In genomic region chr17:74963656-74964055, GRCh38 we compare ENCODE assay signal across 26 cellular contexts. TPM values are rescaled to one million over a fixed set of nuclear protein-coding genes. Genes with fewer than 3 reads are reported as not detected.
A peak's percentile ranks its signal among the peaks of the same experiment; 100 is the strongest.
DNase-seq lines count a peak whose midpoint lies in the region; ATAC-seq and TF ChIP-seq lines count a peak whose summit lies in the region.
"Had no signal": no experiment of that assay in that cellular context is flagged by ENCODE, and none has a peak within 500 bp of the region (broad histone marks: within the 10 kb centered on the region; RNA-seq: fewer than 3 reads in every experiment).

No MANE protein-coding gene starts in this region.

- H3K27ac ChIP-seq in brain microvascular endothelial cell = no peak overlapping the region
- no peak overlapping the region for H3K27ac ChIP-seq in neuronal stem cell (replicated peaks; ENCODE audit: low read length)
- H3K27ac ChIP-seq in transverse colon = no peak overlapping the region
- H3K27ac ChIP-seq: 22Rv1, colonic mucosa, epithelial cell of prostate, psoas muscle, upper lobe of left lung had no signal

- peak overlapping the region; percentile 17 for H4K8ac ChIP-seq in neuronal stem cell (ENCODE audit: low read depth, low read length)

- no CpG with 5 or more reads among the region's 12 CpGs for WGBS in neuronal stem cell (ENCODE audit: extremely low coverage in 2 of 2, insufficient read length in 2 of 2, insufficient replicate concordance in 1 of 2), 2 donors
- 72 to 78% methylated on average over 6 to 12 of the region's 12 CpGs for WGBS in transverse colon (ENCODE audit: low coverage in 1 of 2), 2 donors

- peak overlapping the region; percentile 53 for H2AK5ac ChIP-seq in neuronal stem cell (ENCODE audit: low read depth, low read length)

- no peaks in the 10 kb centered on the region for H3K79me1 ChIP-seq in neuronal stem cell (ENCODE audit: low read depth, low read length)

- H2BK12ac ChIP-seq in neuronal stem cell (ENCODE audit: low read length) = no peak overlapping the region

- H2AFZ ChIP-seq in Loucy (ENCODE audit: low read length) (no peak overlapping the region), neuronal stem cell (ENCODE audit: low read length) (peak overlapping the region; percentile 45)

- ATAC-seq in GM18907 (IDR thresholded peaks at IDR 0.05; ENCODE audit: unreplicated experiment) = no peak
- ATAC-seq: activated CD4-positive, CD25-positive, alpha-beta regulatory T cell treated with anti-CD3 and anti-CD28 coated beads, Interleukin-2, amount 50 U/mL, for 24 hours; naive thymus-derived CD8-positive, alpha-beta T cell; psoas muscle had no signal

- no peak overlapping the region for H3K9ac ChIP-seq in Loucy (ENCODE audit: low read depth, low read length, poor library complexity, severe bottlenecking)
- no peak overlapping the region for H3K9ac ChIP-seq in neuronal stem cell (ENCODE audit: low read depth, low read length, poor library complexity)

- no peak overlapping the region for H3K4ac ChIP-seq in neuronal stem cell (ENCODE audit: low read length)

- H3K4me2 ChIP-seq in Loucy (ENCODE audit: low read depth, low read length, poor library complexity, severe bottlenecking) (no peak overlapping the region), neuronal stem cell (ENCODE audit: insufficient read depth, low read length, poor library complexity, severe bottlenecking) (no peak overlapping the region)

- peaks cover 7% of the 10 kb centered on the region for H3K4me1 ChIP-seq in Loucy (ENCODE audit: insufficient read depth, low read length, poor library complexity, severe bottlenecking)
- no peaks in the 10 kb centered on the region for H3K4me1 ChIP-seq in neuronal stem cell (ENCODE audit: control insufficient read depth in 2 of 2, insufficient read depth in 1 of 2, low read depth in 1 of 2, low read length in 2 of 2)
- H3K4me1 ChIP-seq in transverse colon = peaks cover 0 to 10% (median 4%) of the 10 kb centered on the region in 4 donors
- H3K4me1 ChIP-seq: colonic mucosa, psoas muscle had no signal

- H4K91ac ChIP-seq in neuronal stem cell (ENCODE audit: low read depth, low read length, poor library complexity) = no peak overlapping the region

- no peak overlapping the region for H3K14ac ChIP-seq in neuronal stem cell (ENCODE audit: low read length)

- H3K9me3 ChIP-seq in Loucy (ENCODE audit: insufficient read depth, low read depth, low read length) (no peaks in the 10 kb centered on the region), neuronal stem cell (replicated peaks in 1 of 2; ENCODE audit: control insufficient read depth in 2 of 2, insufficient read depth in 1 of 2, low read depth in 1 of 2, low read length in 2 of 2) (peaks cover 0 to 1% of the 10 kb centered on the region in 2 donors), transverse colon (no peaks in the 10 kb centered on the region)
- H3K9me3 ChIP-seq: colonic mucosa, psoas muscle, upper lobe of left lung had no signal

- peak; percentile 47 for DNase-seq in DMS 273 (lab: John Stamatoyannopoulos, UW; ENCODE audit: unreplicated experiment)
- no peak for DNase-seq in DMS 273 treated with DMSO at 0.1 percent for 48 hours (lab: John Stamatoyannopoulos, UW)
- no peak for DNase-seq in brain microvascular endothelial cell
- DNase-seq in neuronal stem cell (ENCODE audit: low spot score) = no peak
- no peak for DNase-seq in transverse colon
- DNase-seq in mesenteric fat pad (ENCODE audit: low spot score) = no peak
- DNase-seq: amniotic stem cell; CD4-positive, CD25-positive, alpha-beta regulatory T cell; colonic mucosa; GOT3; MV-4-11; NCI-H2107; NCI-H774; psoas muscle; stimulated activated naive CD4-positive, alpha-beta T cell had no signal

- H3K27me3 ChIP-seq in Loucy (ENCODE audit: insufficient read depth, low read length, poor library complexity, severe bottlenecking) (no peaks in the 10 kb centered on the region), brain microvascular endothelial cell (replicated peaks) (no peaks in the 10 kb centered on the region), neuronal stem cell (ENCODE audit: control insufficient read depth in 3 of 3, insufficient read depth in 3 of 3, low read depth in 1 of 3, low read length in 3 of 3) (peaks cover 0 to 40% (median 9%) of the 10 kb centered on the region in 3 experiments), transverse colon (no peaks in the 10 kb centered on the region)
- H3K27me3 ChIP-seq: colonic mucosa, upper lobe of left lung had no signal

- no peak overlapping the region for H2BK120ac ChIP-seq in neuronal stem cell (ENCODE audit: low read depth, low read length)

- no peak overlapping the region for H2BK5ac ChIP-seq in neuronal stem cell (ENCODE audit: low read length)

- H4K20me1 ChIP-seq in Loucy (ENCODE audit: insufficient read depth, low read length, poor library complexity, severe bottlenecking) = no peaks in the 10 kb centered on the region

- intact Hi-C loops in transverse colon (cut with DNase I; ENCODE audit: low total_unique reads) = loop anchor here (10.0 kb wide), 1 partner anchor 51 kb away; the partner anchor contains the start of gene MRPL58

- no peak for TF ChIP-seq EP300 in transverse colon (IDR thresholded peaks at IDR 0.05; ENCODE audit: low read depth)

- H2BK15ac ChIP-seq in neuronal stem cell (ENCODE audit: low read length) = peak overlapping the region; percentile 67

- no peak for TF ChIP-seq POLR2A in transverse colon (IDR thresholded peaks at IDR 0.05)

- H3F3A ChIP-seq in Loucy (ENCODE audit: low read depth) = no peaks in the 10 kb centered on the region

- in situ Hi-C loops in brain microvascular endothelial cell (cut with HindIII; ENCODE audit: low pct_ligation_motif_present, low sequenced_read_pairs) = no loop called here
- in situ Hi-C loops in transverse colon (cut with MboI; ENCODE audit: low pct_ligation_motif_present in 1 of 4, low pct_unique_long_range_greater_than_20kb in 1 of 4, low sequenced_read_pairs in 3 of 4) = loop anchor here in 1 of 4 donors (25.0 kb wide), 1 partner anchor 224 kb away; the partner anchor contains the start of gene SUMO2

- no peaks in the 10 kb centered on the region for H3K9me2 ChIP-seq in Loucy (replicated peaks; ENCODE audit: low read depth, low read length)

- H3K4me3 ChIP-seq in Loucy (ENCODE audit: low read length, poor library complexity, severe bottlenecking) (no peak overlapping the region), brain microvascular endothelial cell (ENCODE audit: low read depth, low read length) (no peak overlapping the region), neuronal stem cell (ENCODE audit: low read length in 2 of 2) (no peak overlapping the region), transverse colon (no peak overlapping the region)
- H3K4me3 ChIP-seq: colonic mucosa, psoas muscle, upper lobe of left lung had no signal

- no peak overlapping the region for H3K23ac ChIP-seq in neuronal stem cell (ENCODE audit: low read depth, low read length, poor library complexity)

- no peaks in the 10 kb centered on the region for H3K79me2 ChIP-seq in Loucy (ENCODE audit: insufficient read depth, low read length)

- peak overlapping the region; percentile 57 for H3K18ac ChIP-seq in neuronal stem cell (ENCODE audit: low read length)

- TF ChIP-seq CTCF in Loucy (conservative IDR thresholded peaks at IDR 0.05; ENCODE audit: low read length) (peak; percentile 33), brain microvascular endothelial cell (IDR thresholded peaks at IDR 0.05; ENCODE audit: low read depth, low read length, missing control alignments) (peak; percentile 43), transverse colon (IDR thresholded peaks at IDR 0.05) (no peak)

- H3K36me3 ChIP-seq in Loucy (ENCODE audit: insufficient read depth, low read length) (no peaks in the 10 kb centered on the region), brain microvascular endothelial cell (replicated peaks) (no peaks in the 10 kb centered on the region), neuronal stem cell (replicated peaks in 1 of 2; ENCODE audit: control insufficient read depth in 2 of 2, insufficient read depth in 2 of 2, low read length in 2 of 2) (no peaks in the 10 kb centered on the region), transverse colon (no peaks in the 10 kb centered on the region)
- H3K36me3 ChIP-seq: colonic mucosa had no signal

RNA-seq across cellular contexts. Expression of gene HID1, which starts 8.9 kb away (rescaled TPM):
- 8.1 TPM for polyA plus RNA-seq in neuronal stem cell (2013, experiment 1 of 2)
- polyA plus RNA-seq in neuronal stem cell (2013, experiment 2 of 2) = 7.5 TPM
- total RNA-seq in transverse colon (100 to 1,000 TPM in 1 of 4 donors, 10 to 100 TPM in 3; 30.2 to 221 (median 50.7) TPM), mesenteric fat pad (14.4 TPM)

RNA-seq across cellular contexts. Expression of gene CDR2L, which starts 23.8 kb away (rescaled TPM):
- polyA plus RNA-seq in neuronal stem cell (2013, experiment 1 of 2) = 12.6 TPM
- polyA plus RNA-seq in neuronal stem cell (2013, experiment 2 of 2) = 12.5 TPM
- total RNA-seq in transverse colon = 1 to 10 TPM; 2.0 to 5.6 (median 3.6) TPM
- total RNA-seq in mesenteric fat pad = 29.9 TPM
- total RNA-seq: CD4-positive, CD25-positive, alpha-beta regulatory T cell had no signal
- polyA plus RNA-seq: naive thymus-derived CD8-positive, alpha-beta T cell had no signal

RNA-seq across cellular contexts. Expression of gene OTOP3, which starts 28.0 kb away (rescaled TPM):
- not detected for polyA plus RNA-seq in neuronal stem cell (2013, experiment 1 of 2)
- not detected for polyA plus RNA-seq in neuronal stem cell (2013, experiment 2 of 2)
- total RNA-seq in transverse colon (1 to 10 TPM in 2 of 4 donors, not detected in 2; 1.6 to 3.8 TPM), mesenteric fat pad (not detected)
- total RNA-seq: CD4-positive, CD25-positive, alpha-beta regulatory T cell; HT1080; lung microvascular endothelial cell; naive thymus-derived CD8-positive, alpha-beta T cell; psoas muscle; RPMI7951; T-helper 1 cell treated with Interleukin-12 subunit alpha and Interleukin-12 subunit beta and Interleukin-4 antibody, amounts not matched to agents 30 ng/mL and 1 ng/mL, for 36 hours; upper lobe of left lung had no signal
- polyA plus RNA-seq: CD4-positive, CD25-positive, alpha-beta regulatory T cell; naive thymus-derived CD8-positive, alpha-beta T cell had no signal

RNA-seq across cellular contexts. Expression of gene OTOP2, which starts 39.6 kb away (rescaled TPM):
- not detected for polyA plus RNA-seq in neuronal stem cell (2013, experiment 1 of 2)
- not detected for polyA plus RNA-seq in neuronal stem cell (2013, experiment 2 of 2)
- total RNA-seq in transverse colon (10 to 100 TPM in 3 of 4 donors, 1 to 10 TPM in 1; 3.4 to 99.1 (median 62.6) TPM), mesenteric fat pad (not detected)
- total RNA-seq: CD4-positive, CD25-positive, alpha-beta regulatory T cell; HT1080; lung microvascular endothelial cell; naive thymus-derived CD8-positive, alpha-beta T cell; psoas muscle; RPMI7951; T-helper 1 cell treated with Interleukin-12 subunit alpha and Interleukin-12 subunit beta and Interleukin-4 antibody, amounts not matched to agents 30 ng/mL and 1 ng/mL, for 36 hours; upper lobe of left lung had no signal
- polyA plus RNA-seq: CD4-positive, CD25-positive, alpha-beta regulatory T cell; naive thymus-derived CD8-positive, alpha-beta T cell; psoas muscle had no signal

RNA-seq across cellular contexts. Expression of gene USH1G, which starts 40.6 kb away (rescaled TPM):
- 0.20 TPM for polyA plus RNA-seq in neuronal stem cell (2013, experiment 1 of 2)
- polyA plus RNA-seq in neuronal stem cell (2013, experiment 2 of 2) = 0.24 TPM
- total RNA-seq in transverse colon (under 1 TPM in 2 of 4 donors, not detected in 2; 0.27 to 0.32 TPM), mesenteric fat pad (not detected)
- total RNA-seq: CD4-positive, CD25-positive, alpha-beta regulatory T cell; HT1080; lung microvascular endothelial cell; naive thymus-derived CD8-positive, alpha-beta T cell; psoas muscle; RPMI7951; T-helper 1 cell treated with Interleukin-12 subunit alpha and Interleukin-12 subunit beta and Interleukin-4 antibody, amounts not matched to agents 30 ng/mL and 1 ng/mL, for 36 hours had no signal
- polyA plus RNA-seq: CD4-positive, CD25-positive, alpha-beta regulatory T cell; naive thymus-derived CD8-positive, alpha-beta T cell; psoas muscle had no signal

Comparison
In these comparisons a context has a peak if more than half of its experiments do, and no peak if none do; other contexts are left out.
1. CTCF ChIP-seq: peak in Loucy (single experiment) and brain microvascular endothelial cell (single experiment); none in transverse colon (0 of 5).